In the genomic region with DNA sequence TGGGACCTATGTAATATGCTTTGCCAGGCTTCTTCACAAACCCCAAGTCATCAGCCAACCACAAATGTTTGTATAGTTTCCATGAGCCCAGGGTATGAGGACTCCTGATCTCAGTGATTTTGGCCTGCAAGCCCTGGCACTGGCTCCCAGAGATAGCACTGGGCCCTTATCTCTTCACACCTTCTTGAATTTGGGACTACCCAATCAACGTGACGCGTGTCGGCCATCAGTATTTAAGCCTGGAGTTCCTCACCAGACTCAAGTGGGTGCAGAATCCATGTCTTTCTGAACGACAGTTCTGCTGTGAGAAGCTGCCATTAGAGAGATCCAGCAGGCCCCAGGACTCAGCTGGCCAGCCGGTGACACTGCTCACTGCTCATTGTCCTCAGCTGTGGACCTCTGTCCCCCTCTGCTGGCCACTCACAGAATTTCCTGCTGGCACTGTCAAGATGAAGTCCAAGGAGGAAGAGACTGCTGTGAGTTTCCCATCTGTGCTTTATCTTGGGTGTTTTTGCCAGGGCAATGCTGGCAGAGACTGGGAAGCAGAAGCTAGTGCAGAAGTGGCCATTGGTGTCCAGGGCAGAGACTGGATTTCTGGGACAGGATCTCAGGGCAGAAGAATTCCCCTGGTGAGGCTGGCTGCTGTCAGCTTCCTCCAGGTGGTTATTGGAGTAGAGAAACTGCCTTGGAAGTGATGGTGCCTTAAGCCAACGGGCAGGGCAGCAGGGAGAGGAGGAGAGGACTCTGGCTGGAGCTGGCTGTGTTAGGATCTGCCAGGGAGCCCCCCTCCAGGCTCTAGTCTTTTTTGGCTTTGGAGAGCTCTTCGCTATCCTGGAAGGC, we compare ENCODE assay signal across 8 cellular contexts. TPM values are rescaled to one million over a fixed set of nuclear protein-coding genes. Genes with fewer than 3 reads are reported as not detected.
DNase-seq lines count a peak whose midpoint lies in the region; ATAC-seq and TF ChIP-seq lines count a peak whose summit lies in the region.

No MANE protein-coding gene starts in this region.

- H3K4me1 Mint-ChIP-seq in effector memory CD8-positive, alpha-beta T cell (ENCODE audit: low read depth in 2 of 2) = peaks cover 4 to 5% of the 10 kb centered on the region in 2 donors
- H3K4me1 Mint-ChIP-seq in mesothelial cell of epicardium = peaks cover 6% of the 10 kb centered on the region

- peak; percentile 94 for TF ChIP-seq CTCF in mesothelial cell of epicardium (IDR thresholded peaks at IDR 0.05; ENCODE audit: unreplicated experiment)

- H3K4me3 Mint-ChIP-seq in effector memory CD8-positive, alpha-beta T cell = no peak overlapping the region
- H3K4me3 Mint-ChIP-seq in mesothelial cell of epicardium = no peak overlapping the region

- H3K36me3 Mint-ChIP-seq in effector memory CD8-positive, alpha-beta T cell (ENCODE audit: insufficient read depth) = peaks cover 6% of the 10 kb centered on the region
- no peaks in the 10 kb centered on the region for H3K36me3 Mint-ChIP-seq in mesothelial cell of epicardium

- H3K27ac Mint-ChIP-seq in effector memory CD8-positive, alpha-beta T cell = peak overlapping the region; percentile 38 to 50
- H3K27ac Mint-ChIP-seq in mesothelial cell of epicardium = no peak overlapping the region

- peak; percentile 99 for ATAC-seq in effector memory CD8-positive, alpha-beta T cell (replicated peaks)
- ATAC-seq in GM21737 (IDR thresholded peaks at IDR 0.05; ENCODE audit: unreplicated experiment) = no peak

- no peaks in the 10 kb centered on the region for H3K27me3 Mint-ChIP-seq in effector memory CD8-positive, alpha-beta T cell
- H3K27me3 Mint-ChIP-seq in mesothelial cell of epicardium (ENCODE audit: low read depth) = no peaks in the 10 kb centered on the region

- peak; percentile 81 for DNase-seq in ELR (ENCODE audit: low read depth)
- DNase-seq in HT-29 (ENCODE audit: low spot score) = peak; percentile 94
- DNase-seq in NK-92 treated with Interleukin-12 subunit alpha and Interleukin-12 subunit beta, amount 100 ng/mL, for 24 hours (lab: John Stamatoyannopoulos, UW) = peak; percentile 50
- peak; percentile 95 for DNase-seq in activated CD8-positive, alpha-beta memory T cell treated with anti-CD3 and anti-CD28 coated beads for 24 hours
- peak; percentile 81 to 83 (median 83) for DNase-seq in effector memory CD8-positive, alpha-beta T cell
- peak; percentile 74 to 93 for DNase-seq in mesothelial cell of epicardium (ENCODE audit: low spot score in 2 of 2, unreplicated experiment in 2 of 2)
- DNase-seq in stimulated activated CD8-positive, alpha-beta memory T cell treated with anti-CD3 and anti-CD28 coated beads, Interleukin-15, amount 100 ng/mL, for 48 hours (ENCODE audit: low read depth in 2 of 2) = peak; percentile 63 to 69

- no peaks in the 10 kb centered on the region for H3K9me3 Mint-ChIP-seq in effector memory CD8-positive, alpha-beta T cell
- H3K9me3 Mint-ChIP-seq in mesothelial cell of epicardium = no peaks in the 10 kb centered on the region

RNA-seq across cellular contexts. Expression of a gene that starts 28.4 kb away (rescaled TPM):
- 0.08 and 0.21 TPM in 2 replicates for total RNA-seq in HT-29 (2014; rRNA removed; shearing (Covaris generic))
- 6.1 to 6.8 TPM (median 6.5 TPM) in 3 replicates for total RNA-seq in mesothelial cell of epicardium

RNA-seq across cellular contexts. Expression of a gene that starts 44.7 kb away (rescaled TPM):
- 1.2 and 1.7 TPM in 2 replicates for total RNA-seq in HT-29 (2014; rRNA removed; shearing (Covaris generic))
- total RNA-seq in mesothelial cell of epicardium = 18.3 to 19.5 TPM (median 18.3 TPM) in 3 replicates
